9 cellular contexts compared by ENCODE assay signal in genomic region chr9:100879884-100880283, GRCh38.
"Had no signal": no experiment of that assay in that cellular context is flagged by ENCODE, and none has a peak within 500 bp of the region (broad histone marks: within the 10 kb centered on the region; RNA-seq: fewer than 3 reads in every experiment).

No MANE protein-coding gene starts in this region.

- H3K4me1 Mint-ChIP-seq: IgD-negative memory B cell had no signal

- H3K36me3 Mint-ChIP-seq: IgD-negative memory B cell had no signal

- H3K27ac ChIP-seq: HL-60 had no signal

- H3K27ac Mint-ChIP-seq: HFFc6, IgD-negative memory B cell had no signal

- DNase-seq: GOT3, H7, HFFc6, KBM-7 had no signal

- ATAC-seq: HCT116, HepG2 had no signal

- H3K9me3 ChIP-seq: HAP-1 had no signal

- H3K4me1 ChIP-seq: HAP-1 had no signal

- H3K36me3 ChIP-seq: HAP-1 had no signal

- H3K27me3 Mint-ChIP-seq: IgD-negative memory B cell had no signal

- H3K4me3 ChIP-seq: HAP-1 had no signal

- H3K4me3 Mint-ChIP-seq: HFFc6, IgD-negative memory B cell had no signal
